Comparison of ENCODE assay signal across 11 cellular contexts in genomic region chr6:34233867-34234266, GRCh38. TPM values are rescaled to one million over a fixed set of nuclear protein-coding genes. Genes with fewer than 3 reads are reported as not detected.
DNase-seq lines count a peak whose midpoint lies in the region; ATAC-seq and TF ChIP-seq lines count a peak whose summit lies in the region.
"Had no signal": no experiment of that assay in that cellular context is flagged by ENCODE, and none has a peak within 500 bp of the region (broad histone marks: within the 10 kb centered on the region; RNA-seq: fewer than 3 reads in every experiment).

No MANE protein-coding gene starts in this region.

- H3K27ac ChIP-seq in CD8-positive, alpha-beta memory T cell (ENCODE audit: low read depth, low read length): no peak overlapping the region
- no peak overlapping the region for H3K27ac ChIP-seq in lower lobe of right lung
- H3K27ac ChIP-seq: right atrium auricular region had no signal

- POLR2A ChIA-PET in CD8-positive, alpha-beta memory T cell (lab: Charles Lee): interaction anchor here (0.5 to 0.6 kb wide), 2 partner anchors 14 to 88 kb away, joined by 3 read pairs; partner anchors contain the start of gene GRM4

- H3K27me3 ChIP-seq in CD8-positive, alpha-beta memory T cell (ENCODE audit: insufficient read depth, low read length, poor library complexity, severe bottlenecking): no peaks in the 10 kb centered on the region
- H3K27me3 ChIP-seq in lower lobe of right lung (ENCODE audit: low read depth): no peaks in the 10 kb centered on the region
- H3K27me3 ChIP-seq: right atrium auricular region had no signal

- no peaks in the 10 kb centered on the region for H3K9me3 ChIP-seq in CD8-positive, alpha-beta memory T cell (ENCODE audit: low read length)
- H3K9me3 ChIP-seq in lower lobe of right lung: no peaks in the 10 kb centered on the region
- H3K9me3 ChIP-seq: right atrium auricular region had no signal

- ATAC-seq in HG03280 (IDR thresholded peaks at IDR 0.05; ENCODE audit: unreplicated experiment) (no peak), lower lobe of right lung (no peak)

- intact Hi-C loops in lower lobe of right lung (cut with DNase I): no loop called here

- H3K4me1 Mint-ChIP-seq in CD8-positive, alpha-beta memory T cell: peaks cover 15 to 24% (median 19%) of the 10 kb centered on the region in 3 donors
- H3K4me1 Mint-ChIP-seq in IgD-negative memory B cell (peaks cover 12 to 13% (median 12%) of the 10 kb centered on the region in 3 donors), neural crest cell (peaks cover 31% of the 10 kb centered on the region)

- H3K36me3 Mint-ChIP-seq in CD8-positive, alpha-beta memory T cell: peaks cover 0 to 8% (median 0%) of the 10 kb centered on the region in 3 donors
- no peaks in the 10 kb centered on the region for H3K36me3 Mint-ChIP-seq in IgD-negative memory B cell
- peaks cover 4% of the 10 kb centered on the region for H3K36me3 Mint-ChIP-seq in neural crest cell (ENCODE audit: low read depth)

- no peak overlapping the region for H3K4me3 ChIP-seq in CD8-positive, alpha-beta memory T cell (ENCODE audit: low read length)
- no peak overlapping the region for H3K4me3 ChIP-seq in lower lobe of right lung
- H3K4me3 ChIP-seq: right atrium auricular region had no signal

- H3K9me3 Mint-ChIP-seq in CD8-positive, alpha-beta memory T cell: no peaks in the 10 kb centered on the region
- H3K9me3 Mint-ChIP-seq in IgD-negative memory B cell: no peaks in the 10 kb centered on the region
- H3K9me3 Mint-ChIP-seq in neural crest cell: no peaks in the 10 kb centered on the region

- H3K27ac Mint-ChIP-seq in CD8-positive, alpha-beta memory T cell: peak overlapping the region in 7 of 8 donors; percentile 51 to 95 (median 74)
- H3K27ac Mint-ChIP-seq in IgD-negative memory B cell (peak overlapping the region; percentile 7 to 95 (median 93)), neural crest cell (ENCODE audit: unreplicated experiment) (peak overlapping the region; percentile 4)

- no peak for DNase-seq in CD8-positive, alpha-beta memory T cell
- DNase-seq in ecto neural progenitor cell (ENCODE audit: low spot score) (peak; percentile 43), neural crest cell (ENCODE audit: low read depth, low spot score) (no peak), RPMI8226 (no peak), NCI-H748 (lab: John Stamatoyannopoulos, UW; ENCODE audit: unreplicated experiment) (no peak), lower lobe of right lung (no peak)
- DNase-seq: hypothalamus, substantia nigra had no signal

- CTCF ChIA-PET in CD8-positive, alpha-beta memory T cell (lab: Charles Lee): interaction anchor here (1.3 kb wide), 1 partner anchor 192 kb away, joined by 3 read pairs; the partner anchor contains the start of gene RPS10

- TF ChIP-seq CTCF in neural crest cell (conservative IDR thresholded peaks at IDR 0.05) (no peak), lower lobe of right lung (IDR thresholded peaks at IDR 0.05) (no peak)

- peak overlapping the region in 5 of 7 donors; percentile 21 to 84 (median 53) for H3K4me3 Mint-ChIP-seq in CD8-positive, alpha-beta memory T cell
- H3K4me3 Mint-ChIP-seq in IgD-negative memory B cell: peak overlapping the region; percentile 15 to 86 (median 68)
- peak overlapping the region; percentile 72 for H3K4me3 Mint-ChIP-seq in neural crest cell

- no peaks in the 10 kb centered on the region for H3K36me3 ChIP-seq in CD8-positive, alpha-beta memory T cell (ENCODE audit: insufficient read depth, low read length)
- H3K36me3 ChIP-seq in lower lobe of right lung: no peaks in the 10 kb centered on the region
- H3K36me3 ChIP-seq: right atrium auricular region had no signal

- no peaks in the 10 kb centered on the region for H3K27me3 Mint-ChIP-seq in CD8-positive, alpha-beta memory T cell
- no peaks in the 10 kb centered on the region for H3K27me3 Mint-ChIP-seq in IgD-negative memory B cell
- H3K27me3 Mint-ChIP-seq in neural crest cell (ENCODE audit: low read depth): peaks cover 6% of the 10 kb centered on the region

- peaks cover 14% of the 10 kb centered on the region for H3K4me1 ChIP-seq in CD8-positive, alpha-beta memory T cell (ENCODE audit: insufficient read depth, low read length)
- peaks cover 23% of the 10 kb centered on the region for H3K4me1 ChIP-seq in lower lobe of right lung

RNA-seq across cellular contexts. Expression of gene HMGA1, which starts 2.8 kb away (rescaled TPM):
- total RNA-seq in CD8-positive, alpha-beta memory T cell: 100 to 1,000 TPM; 490 to 506 TPM
- 33.1 TPM for polyA plus RNA-seq in CD8-positive, alpha-beta memory T cell
- 68.3 TPM for polyA plus RNA-seq in IgD-negative memory B cell
- total RNA-seq in neural crest cell (1,143 and 1,176 TPM in 2 replicates), lower lobe of right lung (63.5 TPM)

RNA-seq across cellular contexts. Expression of gene SMIM29, which starts 14.9 kb away (rescaled TPM):
- 10 to 100 TPM; 23.0 to 26.0 TPM for total RNA-seq in CD8-positive, alpha-beta memory T cell
- polyA plus RNA-seq in CD8-positive, alpha-beta memory T cell: 62.5 TPM
- 66.2 TPM for polyA plus RNA-seq in IgD-negative memory B cell
- total RNA-seq in neural crest cell: 13.5 and 13.9 TPM in 2 replicates
- 29.8 TPM for total RNA-seq in lower lobe of right lung

Comparison
In these comparisons a context has a peak if more than half of its experiments do, and no peak if none do; other contexts are left out.
1. H3K27ac Mint-ChIP-seq: peak in every context shown above with its lines; median percentile 93 in IgD-negative memory B cell; 74 in CD8-positive, alpha-beta memory T cell; 4 in neural crest cell.